22 cellular contexts compared by ENCODE assay signal in the genomic region with DNA sequence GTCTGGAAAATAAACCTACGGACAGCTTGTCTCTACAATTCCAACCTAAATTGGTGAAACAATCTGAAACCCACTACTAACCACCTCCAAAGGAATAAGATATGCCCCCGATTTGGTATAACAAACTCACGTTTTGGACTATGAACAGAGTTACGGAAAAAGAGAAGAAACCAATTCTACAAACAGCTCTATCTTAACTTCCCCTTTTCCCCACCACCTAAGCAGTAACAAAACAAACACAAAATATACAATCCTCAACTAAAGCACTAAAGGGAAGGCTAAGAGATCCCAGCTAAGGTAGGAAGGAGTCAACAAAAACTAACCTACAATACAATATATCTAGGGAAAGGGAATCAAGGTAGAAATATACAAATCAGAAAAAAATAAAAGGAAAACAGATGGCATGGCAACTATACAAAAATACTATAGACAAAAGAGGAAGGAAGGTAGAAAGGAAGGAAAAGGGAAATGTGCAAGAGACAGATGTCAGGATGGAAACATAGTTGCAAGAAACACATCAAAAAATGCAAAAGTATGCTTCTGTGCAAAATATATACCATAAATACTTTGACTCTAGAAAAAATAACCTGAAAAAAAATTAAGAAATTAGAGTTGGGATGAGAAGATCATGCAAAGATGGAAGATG. TPM values are rescaled to one million over a fixed set of nuclear protein-coding genes. Genes with fewer than 3 reads are reported as not detected.
DNase-seq lines count a peak whose midpoint lies in the region; ATAC-seq, FAIRE-seq and TF ChIP-seq lines count a peak whose summit lies in the region.
"Had no signal": no experiment of that assay in that cellular context is flagged by ENCODE, and none has a peak within 500 bp of the region (broad histone marks: within the 10 kb centered on the region; RNA-seq: fewer than 3 reads in every experiment).

No MANE protein-coding gene starts in this region.

- peaks cover 12% of the 10 kb centered on the region for H3K4me1 Mint-ChIP-seq in activated naive CD8-positive, alpha-beta T cell treated with anti-CD3 and anti-CD28 coated beads, Interleukin-2, amount 50 U/mL, for 24 hours
- H3K4me1 Mint-ChIP-seq: activated naive CD8-positive, alpha-beta T cell treated with anti-CD3 and anti-CD28 coated beads, Interleukin-2, amount 10 ng/mL, durations not matched to agents 7 days and 5 days; stimulated activated naive CD8-positive, alpha-beta T cell treated with anti-CD3 and anti-CD28 coated beads, Interleukin-15, amount 100 ng/mL, for 72 hours; WTC11 had no signal

- no peak for TF ChIP-seq RAD21 in K562 (CRISPR knock-in tag; conservative IDR thresholded peaks at IDR 0.05 in 1 of 2, IDR thresholded peaks at IDR 0.05 in 1 of 2)

- no peak overlapping the region for H3K27ac Mint-ChIP-seq in activated naive CD8-positive, alpha-beta T cell treated with anti-CD3 and anti-CD28 coated beads, Interleukin-2, amount 50 U/mL, for 24 hours
- H3K27ac Mint-ChIP-seq: activated naive CD8-positive, alpha-beta T cell treated with anti-CD3 and anti-CD28 coated beads, Interleukin-2, amount 10 ng/mL, durations not matched to agents 7 days and 5 days; activated T-helper 1 cell treated with anti-CD3 and anti-CD28 coated beads, Interleukin-12 subunit alpha, Interleukin-12 subunit beta, Interleukin-2, Interleukin-4 antibody, amounts not matched to agents 30 ng/mL and 10 ng/mL and 1 ng/mL, durations not matched to agents 14 hours and 24 hours and 36 hours; stimulated activated naive CD8-positive, alpha-beta T cell treated with anti-CD3 and anti-CD28 coated beads, Interleukin-15, amount 100 ng/mL, for 72 hours; WTC11 had no signal

- no peaks in the 10 kb centered on the region; a peak in 1 of 5 replicates for H3K4me1 ChIP-seq in K562 (replicated peaks in 1 of 2; ENCODE audit: control insufficient read depth in 2 of 2, insufficient read depth in 2 of 2, low read length in 2 of 2)
- peaks cover 15 to 78% (median 61%) of the 10 kb centered on the region in 6 donors for H3K4me1 ChIP-seq in spleen
- H3K4me1 ChIP-seq: breast epithelium had no signal

- H3K27me3 ChIP-seq in K562 (ENCODE audit: control insufficient read depth in 2 of 2, insufficient read depth in 2 of 2, low read length in 2 of 2) (no peaks in the 10 kb centered on the region; a peak in 2 of 5 replicates), spleen (replicated peaks in 1 of 7) (no peaks in the 10 kb centered on the region)
- H3K27me3 ChIP-seq: breast epithelium, right atrium auricular region, vagina had no signal

- H3K9me1 ChIP-seq in K562 (ENCODE audit: control insufficient read depth, insufficient read depth, low read length), result no peaks in the 10 kb centered on the region

- TF ChIP-seq POLR2A in K562 (conservative IDR thresholded peaks at IDR 0.05), result no peak
- no peak for TF ChIP-seq POLR2A in spleen (IDR thresholded peaks at IDR 0.05)

- H3K9me3 Mint-ChIP-seq in activated naive CD8-positive, alpha-beta T cell treated with anti-CD3 and anti-CD28 coated beads, Interleukin-2, amount 50 U/mL, for 24 hours, result no peaks in the 10 kb centered on the region

- H3K79me2 ChIP-seq in K562 (ENCODE audit: control insufficient read depth, insufficient read depth, low read length), result no peaks in the 10 kb centered on the region

- H3K36me3 ChIP-seq in K562 (ENCODE audit: control insufficient read depth, insufficient read depth, low read length) (no peaks in the 10 kb centered on the region), spleen (peaks cover 0 to 6% (median 0%) of the 10 kb centered on the region in 6 donors)
- H3K36me3 ChIP-seq: breast epithelium, right atrium auricular region, vagina had no signal

- POLR2A ChIA-PET in K562 (lab: Yijun Ruan, JAX), result interaction anchor here (0.6 to 0.7 kb wide), 2 partner anchors 11 to 29 kb away, joined by 3 read pairs; no protein-coding TSS in a partner anchor

- H3K4me2 ChIP-seq in K562 (ENCODE audit: insufficient read depth, low read length), result peak overlapping the region; percentile 31; the same call in 1 of the 2 replicates

- no peak overlapping the region for H3K27ac ChIP-seq in K562 (ENCODE audit: extremely low read depth, low read depth, low read length)
- H3K27ac ChIP-seq in spleen, result peak overlapping the region in 7 of 8 donors; percentile 74 to 96 (median 89)
- H3K27ac ChIP-seq: breast epithelium, vagina had no signal

- H3K4me3 ChIP-seq in K562, result no peak overlapping the region
- H3K4me3 ChIP-seq in spleen, result peak overlapping the region in 1 of 8 donors; percentile 45
- H3K4me3 ChIP-seq: breast epithelium, right atrium auricular region, vagina had no signal

- H3K27me3 Mint-ChIP-seq in activated naive CD8-positive, alpha-beta T cell treated with anti-CD3 and anti-CD28 coated beads, Interleukin-2, amount 50 U/mL, for 24 hours, result peaks cover 6% of the 10 kb centered on the region

- no TSS peak for BruUV-seq in K562 (replicated peaks; lab: Mats Ljungman, UMichigan)

- intact Hi-C loops in K562 (cut with micrococcal nuclease), result no loop called here
- intact Hi-C loops in spleen (cut with DNase I; ENCODE audit: low total_unique reads), result no loop called here

- in situ Hi-C loops in K562 (cut with MboI), result no loop called here

- no peak for ATAC-seq in K562
- ATAC-seq in activated naive CD8-positive, alpha-beta T cell treated with anti-CD3 and anti-CD28 coated beads, Interleukin-2, amount 50 U/mL, for 24 hours, result no peak
- ATAC-seq in GM19455 (IDR thresholded peaks at IDR 0.05; ENCODE audit: unreplicated experiment), result no peak
- ATAC-seq: stimulated activated naive CD8-positive, alpha-beta T cell treated with anti-CD3 and anti-CD28 coated beads, Interleukin-15, amount 100 ng/mL, for 72 hours; WTC11 had no signal

- no peaks in the 10 kb centered on the region for H4K20me1 ChIP-seq in K562 (replicated peaks; ENCODE audit: control insufficient read depth, insufficient read depth, low read length)

- no peak for FAIRE-seq in K562 (lab: Jason Lieb, UNC)
- FAIRE-seq: frontal cortex, G401.6, GM12891 had no signal

- WGBS in K562 (ENCODE audit: insufficient coverage, low coverage, missing lambda C conversion rate), result 10% methylated on average over 4 of the region's 4 CpGs
- 43 to 53% (median 47%) methylated on average over 4 of the region's 4 CpGs for WGBS in spleen, 5 donors

- TF ChIP-seq CTCF in K562 (IDR thresholded peaks at IDR 0.05 in 2 of 3, conservative IDR thresholded peaks at IDR 0.05 in 1 of 3; ENCODE audit: insufficient read depth in 2 of 3, low read depth in 1 of 3, low read length in 3 of 3) (no peak), spleen (IDR thresholded peaks at IDR 0.05 in 8 of 11, conservative IDR thresholded peaks at IDR 0.05 in 3 of 11) (no peak)

- DNase-seq in GDM1 (lab: John Stamatoyannopoulos, UW), result peak; percentile 50
- peak; percentile 93 for DNase-seq in NOMO-1 treated with DMSO at 0.1 percent for 48 hours (lab: John Stamatoyannopoulos, UW; ENCODE audit: unreplicated experiment)
- DNase-seq in K562 (ENCODE audit: extremely low read depth in 1 of 4, low spot score in 3 of 4), result no peak
- no peak for DNase-seq in spleen
- DNase-seq in AG20443 (ENCODE audit: low spot score), result no peak
- no peak for DNase-seq in GOT3 (lab: John Stamatoyannopoulos, UW)
- DNase-seq in activated naive CD8-positive, alpha-beta T cell treated with anti-CD3 and anti-CD28 coated beads, Interleukin-2, amount 50 U/mL, for 24 hours, result no peak
- DNase-seq: activated naive CD8-positive, alpha-beta T cell treated with anti-CD3 and anti-CD28 coated beads, Interleukin-2, amount 10 ng/mL, durations not matched to agents 7 days and 5 days; NCI-H2029 treated with DMSO at 0.1 percent for 48 hours; NCI-H446; stimulated activated naive CD8-positive, alpha-beta T cell treated with anti-CD3 and anti-CD28 coated beads, Interleukin-15, amount 100 ng/mL, for 72 hours had no signal

- H3K9me3 ChIP-seq in K562 (replicated peaks; ENCODE audit: control insufficient read depth, insufficient read depth, low read depth, low read length) (no peaks in the 10 kb centered on the region), spleen (no peaks in the 10 kb centered on the region)
- H3K9me3 ChIP-seq: breast epithelium, right atrium auricular region, vagina had no signal

- TF ChIP-seq EP300 in K562 (IDR thresholded peaks at IDR 0.05; ENCODE audit: low read length), result no peak

- no peak overlapping the region for H3K9ac ChIP-seq in K562 (ENCODE audit: insufficient read depth in 1 of 2, low read depth in 2 of 2, low read length in 2 of 2)

- no peak overlapping the region for H3K4me3 Mint-ChIP-seq in activated naive CD8-positive, alpha-beta T cell treated with anti-CD3 and anti-CD28 coated beads, Interleukin-2, amount 50 U/mL, for 24 hours
- H3K4me3 Mint-ChIP-seq: activated naive CD8-positive, alpha-beta T cell treated with anti-CD3 and anti-CD28 coated beads, Interleukin-2, amount 10 ng/mL, durations not matched to agents 7 days and 5 days; activated T-helper 1 cell treated with anti-CD3 and anti-CD28 coated beads, Interleukin-12 subunit alpha, Interleukin-12 subunit beta, Interleukin-2, Interleukin-4 antibody, amounts not matched to agents 30 ng/mL and 10 ng/mL and 1 ng/mL, durations not matched to agents 14 hours and 24 hours and 36 hours; stimulated activated naive CD8-positive, alpha-beta T cell treated with anti-CD3 and anti-CD28 coated beads, Interleukin-15, amount 100 ng/mL, for 72 hours; WTC11 had no signal

- H3K36me3 Mint-ChIP-seq in activated naive CD8-positive, alpha-beta T cell treated with anti-CD3 and anti-CD28 coated beads, Interleukin-2, amount 50 U/mL, for 24 hours (ENCODE audit: low read depth), result no peaks in the 10 kb centered on the region
- H3K36me3 Mint-ChIP-seq: WTC11 had no signal

- CTCF ChIA-PET in K562 (lab: Yijun Ruan, JAX; ENCODE audit: low intra/inter-chr PET ratio), result no interaction called here

- H2AFZ ChIP-seq in K562 (ENCODE audit: low read depth, low read length), result peak overlapping the region; percentile 69

RNA-seq across cellular contexts. Expression of a gene that starts 43.9 kb away (rescaled TPM):
- total RNA-seq in K562 (2011; cell fraction: chromatin; rRNA removed; ENCODE audit: low replicate concordance), result 0.44 and 1.2 TPM in 2 replicates
- 0.66 and 1.0 TPM in 2 replicates for total RNA-seq in K562 (2011; cell fraction: nucleolus; rRNA removed)
- 0.73 and 1.2 TPM in 2 replicates for total RNA-seq in K562 (2011; cell fraction: nucleoplasm; rRNA removed)
- total RNA-seq in K562 (2014; rRNA removed) (not detected in 2 replicates), K562 (2014; rRNA removed; fragmentation: Illumina TruSeq; extraction: Trizol) (0.07 and 0.32 TPM in 2 replicates), K562 (2015; rRNA removed; fragmentation: Illumina TruSeq; extraction: Trizol) (0.14 and 0.34 TPM in 2 replicates), K562 (2021) (0.13 and 0.27 TPM in 2 replicates), spleen (100 to 1,000 TPM in 5 of 7 donors, 10 to 100 TPM in 2; 83.4 to 338 (median 250) TPM)
- polyA plus RNA-seq in K562 (2011; rRNA removed) (0.42 and 1.1 TPM in 2 replicates), K562 (2014; fragmentation: Illumina TruSeq; extraction: Trizol) (0.10 and 0.12 TPM in 2 replicates), K562 (2014; fragmentation: Nextera tagmentation; extraction: Ambion mirVana) (under 1 TPM; 0.06 to 0.27 TPM), K562 (2014; rRNA removed) (0.05 and 0.13 TPM in 2 replicates), spleen (10 to 100 TPM; 20.2 to 35.9 (median 33.9) TPM)
- 0.06 and 0.85 TPM in 2 replicates for polyA plus RNA-seq in K562 (2011; cell fraction: cytosol; rRNA removed)
- polyA plus RNA-seq in K562 (2011; cell fraction: nucleus; rRNA removed), result 0.14 and 0.15 TPM in 2 replicates
- 0.29 and 0.34 TPM in 2 replicates for polyA plus RNA-seq in K562 (2012)
- 0.18 and 0.32 TPM in 2 replicates for polyA minus RNA-seq in K562 (2011; rRNA and poly(A)+ RNA removed)
- polyA minus RNA-seq in K562 (2011; cell fraction: cytosol; rRNA and poly(A)+ RNA removed), result 1.3 TPM in 1 of 2 replicates, not detected in the other
- 0.22 and 0.40 TPM in 2 replicates for polyA minus RNA-seq in K562 (2011; cell fraction: nucleus; rRNA and poly(A)+ RNA removed)
- total RNA-seq: activated naive CD8-positive, alpha-beta T cell treated with anti-CD3 and anti-CD28 coated beads, Interleukin-2, amount 10 ng/mL, durations not matched to agents 7 days and 5 days; activated T-helper 1 cell treated with anti-CD3 and anti-CD28 coated beads, Interleukin-12 subunit alpha, Interleukin-12 subunit beta, Interleukin-2, Interleukin-4 antibody, amounts not matched to agents 30 ng/mL and 10 ng/mL and 1 ng/mL, durations not matched to agents 14 hours and 24 hours and 36 hours; HT1080; T-helper 1 cell treated with Interleukin-12 subunit alpha and Interleukin-12 subunit beta and Interleukin-4 antibody, amounts not matched to agents 30 ng/mL and 1 ng/mL, for 36 hours had no signal

Comparison
In these comparisons a context has a peak if more than half of its experiments do, and no peak if none do; other contexts are left out.
1. DNase-seq: peak in GDM1 (single experiment) and NOMO-1 treated with DMSO at 0.1 percent for 48 hours (single experiment); none in K562 (0 of 4), spleen (single experiment), AG20443 (single experiment), GOT3 (single experiment) and activated naive CD8-positive, alpha-beta T cell treated with anti-CD3 and anti-CD28 coated beads, Interleukin-2, amount 50 U/mL, for 24 hours (single experiment).
2. RNA of a gene that starts 43.9 kb away (total RNA-seq): 83.4 to 338 TPM in spleen; 0.07 to 1.2 TPM in K562; every median in the first group is over 10 times any median in the second.